ENCODE assay signal across 8 cellular contexts in the genomic region with DNA sequence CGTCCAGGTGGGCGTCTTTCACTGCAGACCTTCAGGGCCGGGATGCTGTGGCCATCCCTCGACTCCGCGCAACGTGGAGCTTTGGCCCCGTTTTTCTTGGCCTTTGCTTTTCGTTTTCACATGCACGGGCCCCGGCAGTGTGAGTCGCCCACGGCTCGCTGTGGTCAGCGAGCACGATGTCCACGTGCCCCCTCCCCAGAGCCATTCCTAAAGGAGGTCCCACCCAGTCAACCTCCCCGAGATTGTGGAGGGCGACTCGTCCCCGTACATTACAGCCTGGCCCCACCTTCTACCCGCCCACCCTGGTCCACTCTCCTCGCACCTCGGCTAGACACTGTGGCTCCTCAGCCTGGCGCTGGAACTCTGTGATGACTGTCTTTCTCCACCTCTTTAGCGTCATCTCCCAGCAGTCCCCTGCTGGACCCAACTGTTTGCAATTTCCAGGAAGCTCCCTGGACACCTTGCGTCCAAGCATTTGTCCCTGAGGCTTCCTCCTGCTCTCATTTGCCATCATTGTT. TPM values are rescaled to one million over a fixed set of nuclear protein-coding genes. Genes with fewer than 3 reads are reported as not detected.
A peak's percentile ranks its signal among the peaks of the same experiment; 100 is the strongest.
DNase-seq lines count a peak whose midpoint lies in the region; ATAC-seq and TF ChIP-seq lines count a peak whose summit lies in the region.

No MANE protein-coding gene starts in this region.

- in situ Hi-C loops in astrocyte of the spinal cord (cut with HindIII; ENCODE audit: low sequenced_read_pairs) = no loop called here

- peaks cover 22 to 62% (median 56%) of the 10 kb centered on the region in 4 donors for H3K36me3 ChIP-seq in stomach

- peak overlapping the region; percentile 83 for H3K4me3 ChIP-seq in Jurkat, Clone E6-1 (ENCODE audit: low read length)
- H3K4me3 ChIP-seq in astrocyte of the spinal cord (ENCODE audit: low read depth, low read length) = peak overlapping the region; percentile 61
- H3K4me3 ChIP-seq in stomach = peak overlapping the region; percentile 53 to 72 (median 62)

- intact Hi-C loops in stomach (cut with DNase I; ENCODE audit: low total_unique reads) = no loop called here

- no peaks in the 10 kb centered on the region for H3K9me3 ChIP-seq in stomach

- no peak for TF ChIP-seq EP300 in stomach (IDR thresholded peaks at IDR 0.05)

- DNase-seq in EH (ENCODE audit: low read depth) (peak; percentile 47), astrocyte of the spinal cord (ENCODE audit: low read depth, low spot score) (peak; percentile 13), islet precursor cell (peak; percentile 57), stomach (no peak), foreskin keratinocyte (no peak)
- no peak for DNase-seq in Jurkat, Clone E6-1 (ENCODE audit: low read depth, low spot score)

- TF ChIP-seq CTCF in astrocyte of the spinal cord (IDR thresholded peaks at IDR 0.05; ENCODE audit: low read depth, low read length) (no peak), stomach (IDR thresholded peaks at IDR 0.05) (no peak), foreskin keratinocyte (conservative IDR thresholded peaks at IDR 0.05) (no peak)

- H3K4me1 ChIP-seq in stomach (peaks cover 18 to 31% (median 23%) of the 10 kb centered on the region in 4 donors), foreskin keratinocyte (no peaks in the 10 kb centered on the region)

- peak overlapping the region; percentile 86 to 93 (median 90) for H3K27ac ChIP-seq in stomach
- no peak overlapping the region for H3K27ac ChIP-seq in foreskin keratinocyte

- 1 to 3% (median 2%) methylated on average over 21 to 27 of the region's 27 CpGs for WGBS in stomach, 5 donors

- no peak for TF ChIP-seq POLR2A in stomach (IDR thresholded peaks at IDR 0.05)

- ATAC-seq in HG03135 (IDR thresholded peaks at IDR 0.05; ENCODE audit: unreplicated experiment) = no peak
- ATAC-seq in HG03457 (IDR thresholded peaks at IDR 0.05; ENCODE audit: unreplicated experiment) = no peak
- ATAC-seq in foreskin keratinocyte = no peak

- H3K27me3 ChIP-seq in stomach = no peaks in the 10 kb centered on the region
- no peaks in the 10 kb centered on the region for H3K27me3 ChIP-seq in foreskin keratinocyte

RNA-seq across cellular contexts. Expression of gene ZNF446, which starts 0.4 kb away (rescaled TPM):
- 10.8 TPM for polyA plus RNA-seq in Jurkat, Clone E6-1 (2012; ENCODE audit: insufficient read depth, insufficient read length)
- total RNA-seq in stomach (10 to 100 TPM in 1 of 5 donors, 1 to 10 TPM in 4; 4.6 to 26.1 (median 5.3) TPM), foreskin keratinocyte (5.1 and 5.7 TPM in 2 replicates)
- polyA plus RNA-seq in stomach (10 to 100 TPM in 1 of 3 donors, 1 to 10 TPM in 2; 7.1 to 13.0 (median 9.2) TPM), foreskin keratinocyte (4.9 and 5.6 TPM in 2 replicates)

RNA-seq across cellular contexts. Expression of gene ZNF324, which starts 9.7 kb away (rescaled TPM):
- 5.7 TPM for polyA plus RNA-seq in Jurkat, Clone E6-1 (2012; ENCODE audit: insufficient read depth, insufficient read length)
- total RNA-seq in stomach (10 to 100 TPM in 1 of 5 donors, 1 to 10 TPM in 4; 5.8 to 11.9 (median 8.5) TPM), foreskin keratinocyte (8.7 and 9.3 TPM in 2 replicates)
- polyA plus RNA-seq in stomach (1 to 10 TPM; 1.7 to 3.0 (median 2.3) TPM), foreskin keratinocyte (4.8 and 5.2 TPM in 2 replicates)

RNA-seq across cellular contexts. Expression of gene ZNF324B, which starts 25.1 kb away (rescaled TPM):
- polyA plus RNA-seq in Jurkat, Clone E6-1 (2012; ENCODE audit: insufficient read depth, insufficient read length) = 8.6 TPM
- total RNA-seq in stomach (10 to 100 TPM in 1 of 5 donors, 1 to 10 TPM in 2, under 1 TPM in 1, not detected in 1; 0.58 to 12.6 (median 6.5) TPM), foreskin keratinocyte (6.9 and 7.6 TPM in 2 replicates)
- polyA plus RNA-seq in stomach (1 to 10 TPM; 1.6 to 2.3 (median 1.7) TPM), foreskin keratinocyte (2.2 and 2.4 TPM in 2 replicates)

RNA-seq across cellular contexts. Expression of gene SLC27A5, which starts 35.2 kb away (rescaled TPM):
- polyA plus RNA-seq in Jurkat, Clone E6-1 (2012; ENCODE audit: insufficient read depth, insufficient read length) = 32.6 TPM
- total RNA-seq in stomach (1 to 10 TPM in 3 of 5 donors, under 1 TPM in 1, not detected in 1; 0.87 to 3.3 (median 1.3) TPM), foreskin keratinocyte (17.7 and 19.0 TPM in 2 replicates)
- polyA plus RNA-seq in stomach (10 to 100 TPM in 2 of 3 donors, 1 to 10 TPM in 1; 8.4 to 18.4 (median 16.0) TPM), foreskin keratinocyte (24.0 and 28.0 TPM in 2 replicates)

RNA-seq across cellular contexts. Expression of gene ZNF132, which starts 36.6 kb away (rescaled TPM):
- not detected for polyA plus RNA-seq in Jurkat, Clone E6-1 (2012; ENCODE audit: insufficient read depth, insufficient read length)
- total RNA-seq in stomach (1 to 10 TPM; 3.0 to 8.9 (median 6.4) TPM), foreskin keratinocyte (5.6 and 5.8 TPM in 2 replicates)
- polyA plus RNA-seq in stomach (1 to 10 TPM in 2 of 3 donors, under 1 TPM in 1; 0.68 to 1.2 (median 1.1) TPM), foreskin keratinocyte (1.4 and 1.7 TPM in 2 replicates)

Comparison
In these comparisons a context has a peak if more than half of its experiments do, and no peak if none do; other contexts are left out.
1. DNase-seq: peak in EH (single experiment), astrocyte of the spinal cord (single experiment) and islet precursor cell (single experiment); none in Jurkat, Clone E6-1 (single experiment), stomach (single experiment) and foreskin keratinocyte (0 of 2).
2. Peak in every context shown above with its lines, with median percentiles within 50 percentile points of each other: H3K4me3 ChIP-seq.